9 cellular contexts compared by ENCODE assay signal in the genomic region with DNA sequence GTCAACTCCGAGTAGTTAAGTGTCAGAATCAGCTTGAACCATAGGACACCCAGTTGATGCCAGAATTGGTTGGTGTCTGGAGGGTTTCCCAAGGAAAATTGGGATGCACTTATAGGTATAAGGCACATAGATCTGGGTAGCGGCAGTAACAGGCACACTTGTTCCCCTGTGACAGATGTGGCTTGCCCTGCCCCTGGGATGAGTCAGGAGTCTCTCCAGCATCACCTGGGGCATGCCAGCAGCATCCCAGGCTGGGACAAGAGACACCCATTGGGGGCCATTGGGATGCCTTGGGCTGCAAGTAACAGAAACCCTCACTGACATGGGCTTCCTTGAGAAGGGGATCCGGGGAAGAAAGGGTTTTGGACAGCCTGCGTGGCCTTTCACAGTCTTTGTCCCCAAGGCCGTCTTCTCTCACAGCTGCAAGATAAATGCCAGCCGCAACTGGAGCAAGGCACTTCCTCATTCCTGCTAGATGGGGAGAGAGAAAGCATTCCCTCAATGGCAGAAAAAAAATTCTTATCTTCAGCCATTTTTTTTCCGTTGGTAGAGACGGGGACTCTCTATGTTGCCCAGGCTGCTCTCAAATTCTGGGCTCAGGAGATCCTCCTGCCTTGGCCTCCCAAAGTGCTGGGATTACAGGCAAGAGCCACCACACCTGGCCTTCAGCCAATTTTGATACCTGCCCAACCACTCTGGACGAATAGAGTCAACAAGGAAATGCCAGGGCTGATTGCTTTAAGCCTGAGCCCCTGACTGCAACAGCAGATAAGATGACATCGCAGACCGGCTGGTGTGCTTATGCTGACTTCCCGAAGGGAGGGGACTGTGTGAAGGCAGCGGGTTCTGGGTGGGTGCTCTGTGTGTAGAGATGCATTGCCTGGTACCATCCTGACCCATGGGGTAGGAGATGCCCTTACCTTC. TPM values are rescaled to one million over a fixed set of nuclear protein-coding genes. Genes with fewer than 3 reads are reported as not detected.
DNase-seq lines count a peak whose midpoint lies in the region; ATAC-seq and TF ChIP-seq lines count a peak whose summit lies in the region.
"Had no signal": no experiment of that assay in that cellular context is flagged by ENCODE, and none has a peak within 500 bp of the region (broad histone marks: within the 10 kb centered on the region; RNA-seq: fewer than 3 reads in every experiment).

No MANE protein-coding gene starts in this region.

- H3K27ac Mint-ChIP-seq in endothelial cell (ENCODE audit: unreplicated experiment), result no peak overlapping the region

- no peak overlapping the region for H3K4me3 Mint-ChIP-seq in endothelial cell (ENCODE audit: unreplicated experiment)

- H3K4me1 ChIP-seq in BLaER1 treated with 17β-estradiol and CSF1 and Interleukin-3, amounts not matched to agents 10 nM and 100 nM, result peaks cover 20 to 34% (median 27%) of the 10 kb centered on the region in 10 experiments
- H3K4me1 ChIP-seq in PC-9 (replicated peaks; ENCODE audit: insufficient read depth), result peaks cover 19% of the 10 kb centered on the region

- no peaks in the 10 kb centered on the region for H3K9me3 Mint-ChIP-seq in endothelial cell (ENCODE audit: unreplicated experiment)

- H3K27ac ChIP-seq in BLaER1 treated with 17β-estradiol and CSF1 and Interleukin-3, amounts not matched to agents 10 nM and 100 nM, result peak overlapping the region in 8 of 11 experiments; percentile 40 to 71 (median 63); a peak in 15 of 22 replicates
- H3K27ac ChIP-seq in PC-9, result 0 out of 2 replicates have a peak overlapping the region, but pooled peaks have one; percentile 25

- TF ChIP-seq CTCF in PC-9 (conservative IDR thresholded peaks at IDR 0.05) (no peak), endothelial cell (IDR thresholded peaks at IDR 0.05; ENCODE audit: unreplicated experiment) (no peak)

- H3K79me2 ChIP-seq in PC-9 (ENCODE audit: low read depth), result no peaks in the 10 kb centered on the region

- ATAC-seq in left colon (peak; percentile 97), HG03439 (IDR thresholded peaks at IDR 0.05; ENCODE audit: unreplicated experiment) (no peak)
- ATAC-seq in activated CD4-positive, CD25-positive, alpha-beta regulatory T cell treated with anti-CD3 and anti-CD28 coated beads, Interleukin-2, amount 50 U/mL, for 24 hours, result no peak
- ATAC-seq: Panc1 had no signal

- H3K4me1 Mint-ChIP-seq in endothelial cell (ENCODE audit: unreplicated experiment), result peaks cover 5% of the 10 kb centered on the region

- H3K9me3 ChIP-seq in BLaER1 treated with 17β-estradiol and CSF1 and Interleukin-3, amounts not matched to agents 10 nM and 100 nM (replicated peaks in 1 of 11), result peaks cover 8 to 36% (median 25%) of the 10 kb centered on the region in 11 experiments; a peak in 20 of 22 replicates
- H3K9me3 ChIP-seq in PC-9 (ENCODE audit: insufficient read depth, low read depth), result no peaks in the 10 kb centered on the region

- H3K36me3 Mint-ChIP-seq in endothelial cell (ENCODE audit: low read depth, unreplicated experiment), result no peaks in the 10 kb centered on the region

- peaks cover 5% of the 10 kb centered on the region for H3K27me3 Mint-ChIP-seq in endothelial cell (ENCODE audit: unreplicated experiment)

- POLR2A ChIA-PET in PC-9 (lab: Charles Lee; ENCODE audit: unreplicated experiment), result no interaction called here

- intact Hi-C loops in PC-9 (cut with micrococcal nuclease; ENCODE audit: unreplicated experiment), result loop anchor here (5.0 kb wide), 1 partner anchor 228 kb away; a partner anchor contains a TSS
- intact Hi-C loops in left colon (cut with DNase I, micrococcal nuclease), result loop anchor here in 1 of 2 donors (10.0 kb wide), 1 partner anchor 100 kb away; no protein-coding TSS in a partner anchor

- peak; percentile 88 for DNase-seq in HT-29 (ENCODE audit: low spot score)
- peak; percentile 79 to 82 for DNase-seq in PC-9
- peak; percentile 80 to 88 for DNase-seq in left colon
- DNase-seq in endothelial cell (ENCODE audit: low spot score), result no peak
- no peak for DNase-seq in putamen (ENCODE audit: low spot score)

- CTCF ChIA-PET in PC-9 (lab: Charles Lee), result no interaction called here

- BruUV-seq in PC-9 (replicated peaks; lab: Mats Ljungman, UMichigan), result no TSS peak

- H3K4me3 ChIP-seq in BLaER1 treated with 17β-estradiol and CSF1 and Interleukin-3, amounts not matched to agents 10 nM and 100 nM, result no peak overlapping the region; a peak in 1 of 20 replicates
- peak overlapping the region; percentile 21; the same call in 1 of the 2 replicates for H3K4me3 ChIP-seq in PC-9

- no peaks in the 10 kb centered on the region for H4K20me1 ChIP-seq in BLaER1 treated with 17β-estradiol and CSF1 and Interleukin-3, amounts not matched to agents 10 nM and 100 nM
- H4K20me1 ChIP-seq in PC-9 (ENCODE audit: insufficient read depth), result no peaks in the 10 kb centered on the region

- H3K9ac ChIP-seq in BLaER1 treated with 17β-estradiol and CSF1 and Interleukin-3, amounts not matched to agents 10 nM and 100 nM, result peak overlapping the region in 7 of 11 experiments; percentile 4 to 61 (median 41); a peak in 8 of 22 replicates

- H2AFZ ChIP-seq in PC-9, result no peak overlapping the region

- H3K36me3 ChIP-seq in BLaER1 treated with 17β-estradiol and CSF1 and Interleukin-3, amounts not matched to agents 10 nM and 100 nM, result no peaks in the 10 kb centered on the region; a peak in 1 of 22 replicates
- no peaks in the 10 kb centered on the region for H3K36me3 ChIP-seq in PC-9 (ENCODE audit: low read depth)

- no peaks in the 10 kb centered on the region; a peak in 1 of 22 replicates for H3K27me3 ChIP-seq in BLaER1 treated with 17β-estradiol and CSF1 and Interleukin-3, amounts not matched to agents 10 nM and 100 nM
- peaks cover 18% of the 10 kb centered on the region; the same call in 1 of the 2 replicates for H3K27me3 ChIP-seq in PC-9 (ENCODE audit: insufficient read depth, low read depth)

- H3K9me2 ChIP-seq in PC-9 (ENCODE audit: insufficient read depth), result no peaks in the 10 kb centered on the region

- H3F3A ChIP-seq in PC-9 (ENCODE audit: insufficient read depth, low read depth), result peaks cover 16% of the 10 kb centered on the region; the same call in 1 of the 2 replicates

- H3K4me2 ChIP-seq in BLaER1 treated with 17β-estradiol and CSF1 and Interleukin-3, amounts not matched to agents 10 nM and 100 nM, result peak overlapping the region; percentile 42 to 77 (median 54)
- peak overlapping the region; percentile 73 for H3K4me2 ChIP-seq in PC-9

RNA-seq across cellular contexts. Expression of a gene that starts 13.3 kb away (rescaled TPM):
- total RNA-seq in HT-29 (2014; rRNA removed; shearing (Covaris generic)), result 14.9 and 16.0 TPM in 2 replicates
- total RNA-seq in PC-9 (2021) (49.6 and 52.9 TPM in 2 replicates), left colon (10 to 100 TPM; 39.7 to 52.1 TPM), endothelial cell (ENCODE audit: unreplicated experiment) (67.3 TPM)

Comparison
In these comparisons a context has a peak if more than half of its experiments do, and no peak if none do; other contexts are left out.
1. DNase-seq: peak in HT-29 (single experiment), PC-9 (2 of 2) and left colon (2 of 2); none in endothelial cell (single experiment) and putamen (single experiment).